Comparison of ENCODE assay signal across 7 cellular contexts in the genomic region with DNA sequence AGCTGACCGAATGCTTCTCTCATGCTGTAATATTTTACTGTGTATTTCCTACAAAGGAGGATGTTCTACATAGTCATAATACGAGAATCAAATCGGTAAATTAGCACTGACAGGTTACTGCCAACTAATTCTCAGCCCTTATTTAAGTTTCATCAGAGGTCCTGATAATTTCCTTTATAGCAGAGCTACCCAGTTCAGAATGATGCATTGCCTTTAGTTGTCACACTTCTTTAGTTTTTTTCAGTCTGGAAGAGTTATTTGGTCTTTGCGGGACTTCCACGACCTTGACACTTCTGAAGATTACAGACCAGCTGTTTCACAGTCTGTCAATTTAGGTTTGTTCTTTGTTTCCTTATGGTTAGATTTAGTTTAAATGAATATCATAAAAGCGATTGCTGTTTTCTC.
DNase-seq lines count a peak whose midpoint lies in the region; ATAC-seq and TF ChIP-seq lines count a peak whose summit lies in the region.
"Not testable (repeated sequence)": the region's sequence is repeated elsewhere in the genome, so short reads cannot be mapped to it uniquely, and the experiment has no call there.

No MANE protein-coding gene starts in this region.

- POLR2A ChIA-PET in Panc1 (lab: Charles Lee), result not testable (repeated sequence)

- intact Hi-C loops in Panc1 (cut with micrococcal nuclease; ENCODE audit: unreplicated experiment); left colon (cut with DNase I, micrococcal nuclease): not testable (repeated sequence)

- peaks cover 52% of the 10 kb centered on the region for H3K4me1 ChIP-seq in Panc1 (ENCODE audit: control insufficient read depth, insufficient read depth, low read length)

- CTCF ChIA-PET in Panc1 (lab: Charles Lee), result not testable (repeated sequence)

- not testable (repeated sequence) for H3K9me3 Mint-ChIP-seq in activated naive CD4-positive, alpha-beta T cell treated with anti-CD3 and anti-CD28 coated beads, Interleukin-2, amount 50 U/mL, for 72 hours

- not testable (repeated sequence) for H3K4me3 ChIP-seq in Panc1 (ENCODE audit: low read depth in 2 of 2, low read length in 2 of 2)

- H3K27ac ChIP-seq in Panc1 (ENCODE audit: low read length), result peak overlapping the region; percentile 9; the same call in 1 of the 2 replicates

- ATAC-seq in GM18499 (IDR thresholded peaks at IDR 0.05; ENCODE audit: insufficient read depth, unreplicated experiment), result peak; percentile 37
- peak; percentile 73 for ATAC-seq in GM19351 (IDR thresholded peaks at IDR 0.05; ENCODE audit: unreplicated experiment)
- ATAC-seq in HG02642 (IDR thresholded peaks at IDR 0.05; ENCODE audit: poor library complexity, unreplicated experiment), result peak; percentile 53
- ATAC-seq in HG03342 (IDR thresholded peaks at IDR 0.05; ENCODE audit: unreplicated experiment), result peak; percentile 52
- not testable (repeated sequence) for ATAC-seq in Panc1
- ATAC-seq in activated naive CD4-positive, alpha-beta T cell treated with anti-CD3 and anti-CD28 coated beads, Interleukin-2, amount 50 U/mL, for 72 hours, result peak; percentile 24 to 75
- ATAC-seq in left colon, result peak; percentile 61

- BruUV-seq in Panc1 (replicated peaks; lab: Mats Ljungman, UMichigan), result not testable (repeated sequence)

- in situ Hi-C loops in Panc1 (cut with HindIII; ENCODE audit: low pct_unique_long_range_greater_than_20kb, low sequenced_read_pairs), result not testable (repeated sequence)

- not testable (repeated sequence) for DNase-seq in Panc1 (ENCODE audit: low read depth, low spot score); activated naive CD4-positive, alpha-beta T cell treated with anti-CD3 and anti-CD28 coated beads, Interleukin-2, amount 50 U/mL, for 72 hours (ENCODE audit: low spot score in 2 of 2); left colon

- not testable (repeated sequence) for TF ChIP-seq CTCF in Panc1 (IDR thresholded peaks at IDR 0.05)

- H3K36me3 ChIP-seq in Panc1 (ENCODE audit: control insufficient read depth, insufficient read depth, low read length), result not testable (repeated sequence)

- not testable (repeated sequence) for H3K9me3 ChIP-seq in Panc1 (ENCODE audit: control insufficient read depth, insufficient read depth, low read depth, low read length)

- H3K36me3 Mint-ChIP-seq in activated naive CD4-positive, alpha-beta T cell treated with anti-CD3 and anti-CD28 coated beads, Interleukin-2, amount 50 U/mL, for 72 hours, result not testable (repeated sequence)

- H3K27me3 ChIP-seq in Panc1 (ENCODE audit: control insufficient read depth, insufficient read depth, low read length), result not testable (repeated sequence)

- H3K27ac Mint-ChIP-seq in activated naive CD4-positive, alpha-beta T cell treated with anti-CD3 and anti-CD28 coated beads, Interleukin-2, amount 50 U/mL, for 72 hours, result peak overlapping the region in 1 of 2 donors; percentile 29
